14 cellular contexts compared by ENCODE assay signal in genomic region chr12:24905431-24905830, GRCh38.
"Had no signal": no experiment of that assay in that cellular context is flagged by ENCODE, and none has a peak within 500 bp of the region (broad histone marks: within the 10 kb centered on the region; RNA-seq: fewer than 3 reads in every experiment).

No MANE protein-coding gene starts in this region.

- H3K9me3 Mint-ChIP-seq: activated naive CD8-positive, alpha-beta T cell treated with anti-CD3 and anti-CD28 coated beads, Interleukin-2, amount 50 U/mL, for 24 hours; immature natural killer cell; nephron; T-helper 1 cell treated with Interleukin-12 subunit alpha and Interleukin-12 subunit beta and Interleukin-4 antibody, amounts not matched to agents 30 μg/mL and 1 μg/mL, for 36 hours; WTC11 had no signal

- DNase-seq: activated CD4-positive, alpha-beta T cell treated with anti-CD3 and anti-CD28 coated beads for 48 hours; activated CD8-positive, alpha-beta T cell treated with anti-CD3 and anti-CD28 coated beads, Interleukin-2, amount 10 ng/mL, durations not matched to agents 7 days and 5 days; activated naive CD4-positive, alpha-beta T cell treated with Interleukin-2 at 50 U/mL for 16 hours; activated naive CD8-positive, alpha-beta T cell treated with anti-CD3 and anti-CD28 coated beads, Interleukin-2, amount 50 U/mL, for 24 hours; glutamatergic neuron; immature natural killer cell; left cardiac atrium; mammary epithelial cell; stimulated activated CD4-positive, alpha-beta T cell treated with anti-CD3 and anti-CD28 coated beads, Interleukin-15, amount 100 ng/mL, for 24 hours; stimulated activated CD4-positive, alpha-beta T cell treated with anti-CD3 and anti-CD28 coated beads, Interleukin-4, amount 100 ng/mL, for 24 hours; stomach had no signal

- H3K27ac Mint-ChIP-seq: activated CD8-positive, alpha-beta T cell treated with anti-CD3 and anti-CD28 coated beads, Interleukin-2, amount 10 ng/mL, durations not matched to agents 7 days and 5 days; activated naive CD8-positive, alpha-beta T cell treated with anti-CD3 and anti-CD28 coated beads, Interleukin-2, amount 50 U/mL, for 24 hours; immature natural killer cell; nephron; T-helper 1 cell treated with Interleukin-12 subunit alpha and Interleukin-12 subunit beta and Interleukin-4 antibody, amounts not matched to agents 30 μg/mL and 1 μg/mL, for 36 hours; WTC11 had no signal

- H3K36me3 Mint-ChIP-seq: immature natural killer cell had no signal

- H3K4me3 Mint-ChIP-seq: activated CD8-positive, alpha-beta T cell treated with anti-CD3 and anti-CD28 coated beads, Interleukin-2, amount 10 ng/mL, durations not matched to agents 7 days and 5 days; activated naive CD8-positive, alpha-beta T cell treated with anti-CD3 and anti-CD28 coated beads, Interleukin-2, amount 50 U/mL, for 24 hours; immature natural killer cell; nephron; T-helper 1 cell treated with Interleukin-12 subunit alpha and Interleukin-12 subunit beta and Interleukin-4 antibody, amounts not matched to agents 30 μg/mL and 1 μg/mL, for 36 hours; WTC11 had no signal

- ATAC-seq: activated CD8-positive, alpha-beta T cell treated with anti-CD3 and anti-CD28 coated beads, Interleukin-2, amount 10 ng/mL, durations not matched to agents 7 days and 5 days; activated naive CD8-positive, alpha-beta T cell treated with anti-CD3 and anti-CD28 coated beads, Interleukin-2, amount 50 U/mL, for 24 hours; left cardiac atrium had no signal
